In genomic region chr5:310516-310915, GRCh38 we compare ENCODE assay signal across 15 cellular contexts. TPM values are rescaled to one million over a fixed set of nuclear protein-coding genes. Genes with fewer than 3 reads are reported as not detected.
DNase-seq lines count a peak whose midpoint lies in the region; ATAC-seq and TF ChIP-seq lines count a peak whose summit lies in the region.
"Had no signal": no experiment of that assay in that cellular context is flagged by ENCODE, and none has a peak within 500 bp of the region (broad histone marks: within the 10 kb centered on the region; RNA-seq: fewer than 3 reads in every experiment).

No MANE protein-coding gene starts in this region.

- no peak overlapping the region for H3K23ac ChIP-seq in neuronal stem cell (ENCODE audit: low read depth, low read length, poor library complexity)

- TF ChIP-seq CTCF in PC-3 (conservative IDR thresholded peaks at IDR 0.05; ENCODE audit: low read depth, low read length) (no peak), hepatocyte (IDR thresholded peaks at IDR 0.05; ENCODE audit: poor library complexity) (no peak)

- H4K8ac ChIP-seq in neuronal stem cell (ENCODE audit: low read depth, low read length), result no peak overlapping the region

- no peak overlapping the region for H2AFZ ChIP-seq in PC-3 (ENCODE audit: low read length)
- H2AFZ ChIP-seq in neuronal stem cell (ENCODE audit: low read length), result no peak overlapping the region
- H2AFZ ChIP-seq in hepatocyte, result no peak overlapping the region

- H3K4me3 Mint-ChIP-seq in activated naive CD4-positive, alpha-beta T cell treated with anti-CD3 and anti-CD28 coated beads, Interleukin-2, amount 10 ng/mL, durations not matched to agents 7 days and 5 days, result no peak overlapping the region
- H3K4me3 Mint-ChIP-seq: CD8-positive, alpha-beta T cell; IgD-negative memory B cell had no signal

- no CpG with 5 or more reads among the region's 9 CpGs for WGBS in neuronal stem cell (ENCODE audit: extremely low coverage in 2 of 2, insufficient read length in 2 of 2, insufficient replicate concordance in 1 of 2), 2 donors
- 98% methylated on average over 9 of the region's 9 CpGs for WGBS in hepatocyte (ENCODE audit: low lambda C conversion rate, missing lambda C conversion rate)

- H4K91ac ChIP-seq in neuronal stem cell (ENCODE audit: low read depth, low read length, poor library complexity), result no peak overlapping the region

- no peaks in the 10 kb centered on the region for H3K9me3 Mint-ChIP-seq in activated naive CD4-positive, alpha-beta T cell treated with anti-CD3 and anti-CD28 coated beads, Interleukin-2, amount 10 ng/mL, durations not matched to agents 7 days and 5 days
- H3K9me3 Mint-ChIP-seq: CD8-positive, alpha-beta T cell; IgD-negative memory B cell had no signal

- H3K9me2 ChIP-seq in PC-3 (replicated peaks; ENCODE audit: low read length), result no peaks in the 10 kb centered on the region
- no peaks in the 10 kb centered on the region for H3K9me2 ChIP-seq in hepatocyte (replicated peaks; ENCODE audit: insufficient read depth)

- H3K4me1 ChIP-seq in PC-3 (ENCODE audit: insufficient read depth, low read length) (peaks cover 40% of the 10 kb centered on the region), neuronal stem cell (ENCODE audit: control insufficient read depth in 2 of 2, insufficient read depth in 1 of 2, low read depth in 1 of 2, low read length in 2 of 2) (peaks cover 0 to 3% of the 10 kb centered on the region in 2 donors), hepatocyte (ENCODE audit: insufficient read depth) (no peaks in the 10 kb centered on the region)

- H3K9me3 ChIP-seq in PC-3 (ENCODE audit: low read length) (no peaks in the 10 kb centered on the region), neuronal stem cell (replicated peaks in 1 of 2; ENCODE audit: control insufficient read depth in 2 of 2, insufficient read depth in 1 of 2, low read depth in 1 of 2, low read length in 2 of 2) (no peaks in the 10 kb centered on the region), hepatocyte (ENCODE audit: low read depth) (no peaks in the 10 kb centered on the region)

- DNase-seq in activated naive CD4-positive, alpha-beta T cell treated with anti-CD3 and anti-CD28 coated beads, Interleukin-2, amount 10 ng/mL, durations not matched to agents 7 days and 5 days, result no peak
- DNase-seq in activated naive CD4-positive, alpha-beta T cell (lab: John Stamatoyannopoulos, UW), result no peak
- DNase-seq in PC-3 (peak; percentile 43), neuronal stem cell (ENCODE audit: low spot score) (no peak), NCI-H1694 treated with DMSO at 0.1 percent for 48 hours (lab: John Stamatoyannopoulos, UW) (no peak), hepatocyte (ENCODE audit: low spot score) (no peak)
- DNase-seq in stimulated activated naive CD4-positive, alpha-beta T cell (lab: John Stamatoyannopoulos, UW), result no peak
- DNase-seq: CD8-positive, alpha-beta T cell; Karpas-422; NCI-H1417 treated with DMSO at 0.1 percent for 48 hours; NCI-H2029 treated with DMSO at 0.1 percent for 48 hours; NCI-H446; NCI-H69 had no signal

- H4K20me1 ChIP-seq in PC-3 (ENCODE audit: low read length) (no peaks in the 10 kb centered on the region), hepatocyte (ENCODE audit: insufficient read depth, poor library complexity, severe bottlenecking) (peaks cover 9% of the 10 kb centered on the region)

- H3K4me2 ChIP-seq in PC-3 (ENCODE audit: low read length) (peak overlapping the region; percentile 55), neuronal stem cell (ENCODE audit: insufficient read depth, low read length, poor library complexity, severe bottlenecking) (no peak overlapping the region), hepatocyte (no peak overlapping the region)

- BruUV-seq in PC-3 (replicated peaks; lab: Mats Ljungman, UMichigan), result no TSS peak

- H3K27me3 ChIP-seq in PC-3 (ENCODE audit: low read length) (no peaks in the 10 kb centered on the region), neuronal stem cell (ENCODE audit: control insufficient read depth in 3 of 3, insufficient read depth in 3 of 3, low read depth in 1 of 3, low read length in 3 of 3) (no peaks in the 10 kb centered on the region), hepatocyte (no peaks in the 10 kb centered on the region)

- H3K14ac ChIP-seq in neuronal stem cell (ENCODE audit: low read length), result no peak overlapping the region

- H3K36me3 ChIP-seq in PC-3 (ENCODE audit: low read depth, low read length), result peaks cover 37% of the 10 kb centered on the region; the same call in 1 of the 2 replicates
- H3K36me3 ChIP-seq in neuronal stem cell (replicated peaks in 1 of 2; ENCODE audit: control insufficient read depth in 2 of 2, insufficient read depth in 2 of 2, low read length in 2 of 2), result peaks cover 19 to 77% of the 10 kb centered on the region in 2 donors
- no peaks in the 10 kb centered on the region for H3K36me3 ChIP-seq in hepatocyte (replicated peaks; ENCODE audit: insufficient read depth, low read depth)

- H3K27ac ChIP-seq in PC-3 (ENCODE audit: low read length) (peak overlapping the region; percentile 98), neuronal stem cell (replicated peaks; ENCODE audit: low read length) (no peak overlapping the region), hepatocyte (no peak overlapping the region)

- no peaks in the 10 kb centered on the region for H3K4me1 Mint-ChIP-seq in activated naive CD4-positive, alpha-beta T cell treated with anti-CD3 and anti-CD28 coated beads, Interleukin-2, amount 10 ng/mL, durations not matched to agents 7 days and 5 days
- H3K4me1 Mint-ChIP-seq: IgD-negative memory B cell had no signal

- peak overlapping the region; percentile 19 for H3K27ac Mint-ChIP-seq in activated naive CD4-positive, alpha-beta T cell treated with anti-CD3 and anti-CD28 coated beads, Interleukin-2, amount 10 ng/mL, durations not matched to agents 7 days and 5 days
- H3K27ac Mint-ChIP-seq: CD8-positive, alpha-beta T cell; IgD-negative memory B cell had no signal

- H2BK5ac ChIP-seq in neuronal stem cell (ENCODE audit: low read length), result no peak overlapping the region

- ATAC-seq in PC-3, result peak; percentile 11
- ATAC-seq: CD8-positive, alpha-beta T cell; Right ventricle myocardium inferior had no signal

- intact Hi-C loops in PC-3 (cut with micrococcal nuclease), result no loop called here

- no peak overlapping the region for H3K4ac ChIP-seq in neuronal stem cell (ENCODE audit: low read length)

- peaks cover 7% of the 10 kb centered on the region for H3F3A ChIP-seq in PC-3 (ENCODE audit: low read length, unreplicated experiment)

- no peaks in the 10 kb centered on the region for H3K27me3 Mint-ChIP-seq in activated naive CD4-positive, alpha-beta T cell treated with anti-CD3 and anti-CD28 coated beads, Interleukin-2, amount 10 ng/mL, durations not matched to agents 7 days and 5 days
- H3K27me3 Mint-ChIP-seq: IgD-negative memory B cell had no signal

- H3K9ac ChIP-seq in PC-3 (ENCODE audit: low read length) (peak overlapping the region; percentile 77), neuronal stem cell (ENCODE audit: low read depth, low read length, poor library complexity) (peak overlapping the region; percentile 44)

- peaks cover 4% of the 10 kb centered on the region for H3K79me1 ChIP-seq in neuronal stem cell (ENCODE audit: low read depth, low read length)

- POLR2A ChIA-PET in PC-3 (lab: Charles Lee; ENCODE audit: unreplicated experiment), result no interaction called here

- H2BK12ac ChIP-seq in neuronal stem cell (ENCODE audit: low read length), result no peak overlapping the region

- no peak overlapping the region for H2BK120ac ChIP-seq in neuronal stem cell (ENCODE audit: low read depth, low read length)

- peaks cover 45% of the 10 kb centered on the region for H3K79me2 ChIP-seq in PC-3 (ENCODE audit: low read length)
- peaks cover 12% of the 10 kb centered on the region for H3K79me2 ChIP-seq in hepatocyte

- H2BK15ac ChIP-seq in neuronal stem cell (ENCODE audit: low read length), result no peak overlapping the region

- H3K4me3 ChIP-seq in PC-3 (ENCODE audit: low read length), result no peak overlapping the region; the same call in 1 of the 2 replicates
- no peak overlapping the region for H3K4me3 ChIP-seq in neuronal stem cell (ENCODE audit: low read length in 2 of 2)
- no peak overlapping the region for H3K4me3 ChIP-seq in hepatocyte

- peaks cover 22% of the 10 kb centered on the region for H3K36me3 Mint-ChIP-seq in activated naive CD4-positive, alpha-beta T cell treated with anti-CD3 and anti-CD28 coated beads, Interleukin-2, amount 10 ng/mL, durations not matched to agents 7 days and 5 days

- no peak overlapping the region for H2AK5ac ChIP-seq in neuronal stem cell (ENCODE audit: low read depth, low read length)

- H3K18ac ChIP-seq in neuronal stem cell (ENCODE audit: low read length), result no peak overlapping the region

- CTCF ChIA-PET in activated naive CD4-positive, alpha-beta T cell treated with anti-CD3 and anti-CD28 coated beads, Interleukin-2, amount 10 ng/mL, durations not matched to agents 7 days and 5 days (lab: Charles Lee), result no interaction called here
- CTCF ChIA-PET in PC-3 (lab: Charles Lee), result no interaction called here

RNA-seq across cellular contexts. Expression of gene AHRR, which starts 11.0 kb away (rescaled TPM):
- total RNA-seq in PC-3 (2014; rRNA removed) (1.6 and 1.9 TPM in 2 replicates), hepatocyte (1.8 and 2.6 TPM in 2 replicates)
- polyA plus RNA-seq in neuronal stem cell (2013, experiment 1 of 2), result 0.26 TPM
- polyA plus RNA-seq in neuronal stem cell (2013, experiment 2 of 2), result 0.28 TPM
- 1.8 and 2.4 TPM in 2 replicates for polyA plus RNA-seq in hepatocyte

RNA-seq across cellular contexts. Expression of gene PDCD6, which starts 39.1 kb away (rescaled TPM):
- total RNA-seq in PC-3 (2014; rRNA removed), result 158 and 200 TPM in 2 replicates
- polyA plus RNA-seq in neuronal stem cell (2013, experiment 1 of 2), result 55.8 TPM
- 53.8 TPM for polyA plus RNA-seq in neuronal stem cell (2013, experiment 2 of 2)
- 109 and 116 TPM in 2 replicates for total RNA-seq in hepatocyte
- polyA plus RNA-seq in hepatocyte, result 169 and 197 TPM in 2 replicates
